13 cellular contexts compared by ENCODE assay signal in genomic region chr19:7879102-7879770, GRCh38. TPM values are rescaled to one million over a fixed set of nuclear protein-coding genes. Genes with fewer than 3 reads are reported as not detected.
"Had no signal": no experiment of that assay in that cellular context is flagged by ENCODE, and none has a peak within 500 bp of the region (broad histone marks: within the 10 kb centered on the region; RNA-seq: fewer than 3 reads in every experiment).

No MANE protein-coding gene starts in this region.

- H3K36me3 Mint-ChIP-seq: immature natural killer cell had no signal

- H3K27ac Mint-ChIP-seq: dendritic cell treated with granulocyte-macrophage colony-stimulating factor and Interleukin-4, amounts not matched to agents 40 ng/mL and 50 ng/mL, for 4 days; effector memory CD8-positive, alpha-beta T cell; immature natural killer cell had no signal

- DNase-seq: activated CD4-positive, alpha-beta T cell treated with anti-CD3 and anti-CD28 coated beads, Interleukin-2, amount 50 U/mL, for 48 hours; activated gamma-delta T cell treated with Interleukin-2 at 50 U/mL for 16 hours; effector memory CD8-positive, alpha-beta T cell; foreskin melanocyte; head of caudate nucleus; immature natural killer cell; lower lobe of right lung; sigmoid colon; spleen had no signal

- H3K4me3 Mint-ChIP-seq: dendritic cell treated with granulocyte-macrophage colony-stimulating factor and Interleukin-4, amounts not matched to agents 40 ng/mL and 50 ng/mL, for 4 days; effector memory CD8-positive, alpha-beta T cell; immature natural killer cell had no signal

- H3K9me3 Mint-ChIP-seq: dendritic cell treated with granulocyte-macrophage colony-stimulating factor and Interleukin-4, amounts not matched to agents 40 ng/mL and 50 ng/mL, for 4 days; effector memory CD8-positive, alpha-beta T cell; immature natural killer cell had no signal

- ATAC-seq: effector memory CD8-positive, alpha-beta T cell; lower lobe of right lung had no signal

RNA-seq across cellular contexts. Expression of gene PRR36, which starts 5.0 kb away (rescaled TPM):
- total RNA-seq: ascending aorta, sigmoid colon, thoracic aorta had no signal

RNA-seq across cellular contexts. Expression of gene LRRC8E, which starts 9.1 kb away (rescaled TPM):
- total RNA-seq: ascending aorta, cerebellum, sigmoid colon had no signal

RNA-seq across cellular contexts. Expression of gene TGFBR3L, which starts 35.4 kb away (rescaled TPM):
- total RNA-seq: cerebellum, spleen, thoracic aorta had no signal
